Comparison of ENCODE assay signal across 25 cellular contexts in genomic region chr10:44787480-44788075, GRCh38.
"Had no signal": no experiment of that assay in that cellular context is flagged by ENCODE, and none has a peak within 500 bp of the region (broad histone marks: within the 10 kb centered on the region; RNA-seq: fewer than 3 reads in every experiment).

No MANE protein-coding gene starts in this region.

- H3K4me1 Mint-ChIP-seq: memory B cell; natural killer cell; stimulated activated effector memory CD8-positive, alpha-beta T cell treated with anti-CD3 and anti-CD28 coated beads, Interleukin-12 subunit alpha, Interleukin-12 subunit beta, amount 100 ng/mL, for 72 hours had no signal

- FAIRE-seq: endothelial cell of umbilical vein, kidney had no signal

- H3K4me1 ChIP-seq: esophagus squamous epithelium, parathyroid adenoma, right atrium auricular region, upper lobe of left lung had no signal

- H3K9me3 Mint-ChIP-seq: natural killer cell; stimulated activated effector memory CD8-positive, alpha-beta T cell treated with anti-CD3 and anti-CD28 coated beads, Interleukin-12 subunit alpha, Interleukin-12 subunit beta, amount 100 ng/mL, for 72 hours had no signal

- H3K27ac Mint-ChIP-seq: memory B cell; natural killer cell; progenitor cell of endocrine pancreas; stimulated activated effector memory CD8-positive, alpha-beta T cell treated with anti-CD3 and anti-CD28 coated beads, Interleukin-12 subunit alpha, Interleukin-12 subunit beta, amount 100 ng/mL, for 72 hours had no signal

- H3K4me3 ChIP-seq: coronary artery, esophagus squamous epithelium, lung, right atrium auricular region, testis, tibial artery, upper lobe of left lung had no signal

- H3K9me3 ChIP-seq: esophagus squamous epithelium, neutrophil, right atrium auricular region, testis, tibial artery, upper lobe of left lung had no signal

- H3K36me3 Mint-ChIP-seq: memory B cell; natural killer cell; stimulated activated effector memory CD8-positive, alpha-beta T cell treated with anti-CD3 and anti-CD28 coated beads, Interleukin-12 subunit alpha, Interleukin-12 subunit beta, amount 100 ng/mL, for 72 hours had no signal

- H3K9ac ChIP-seq: parathyroid adenoma had no signal

- H2AFZ ChIP-seq: parathyroid adenoma had no signal

- ATAC-seq: left lobe of liver; natural killer cell; sciatic nerve; stimulated activated naive CD8-positive, alpha-beta T cell treated with anti-CD3 and anti-CD28 coated beads, Interleukin-15, Interleukin-2, amounts not matched to agents 100 U/mL and 50 U/mL, for 24 hours had no signal

- H3K27me3 ChIP-seq: neutrophil, right atrium auricular region, testis, tibial artery, upper lobe of left lung had no signal

- H3K79me2 ChIP-seq: parathyroid adenoma had no signal

- H3K27ac ChIP-seq: coronary artery, esophagus squamous epithelium, neutrophil, parathyroid adenoma, right atrium auricular region, testis, tibial artery, upper lobe of left lung had no signal

- H3K36me3 ChIP-seq: esophagus squamous epithelium, neutrophil, right atrium auricular region, tibial artery, upper lobe of left lung had no signal

- H3K4me3 Mint-ChIP-seq: memory B cell; natural killer cell; stimulated activated effector memory CD8-positive, alpha-beta T cell treated with anti-CD3 and anti-CD28 coated beads, Interleukin-12 subunit alpha, Interleukin-12 subunit beta, amount 100 ng/mL, for 72 hours had no signal

- DNase-seq: dermis blood vessel endothelial cell; effector memory CD4-positive, alpha-beta T cell; esophagus squamous epithelium; foreskin melanocyte; glutamatergic neuron; kidney; natural killer cell; stimulated activated CD4-positive, alpha-beta T cell treated with anti-CD3 and anti-CD28 coated beads, Interleukin-2, amount 100 ng/mL, for 24 hours; stimulated activated CD4-positive, alpha-beta T cell treated with anti-CD3 and anti-CD28 coated beads, Interleukin-4, amount 100 ng/mL, for 24 hours; stimulated activated naive CD8-positive, alpha-beta T cell treated with anti-CD3 and anti-CD28 coated beads, Interleukin-15, Interleukin-2, amounts not matched to agents 100 U/mL and 50 U/mL, for 24 hours; substantia nigra; testis; tibial artery; upper lobe of left lung had no signal
